In genomic region chr2:203018181-203018580, GRCh38 we compare ENCODE assay signal across 10 cellular contexts. TPM values are rescaled to one million over a fixed set of nuclear protein-coding genes. Genes with fewer than 3 reads are reported as not detected.
A peak's percentile ranks its signal among the peaks of the same experiment; 100 is the strongest.
DNase-seq lines count a peak whose midpoint lies in the region; ATAC-seq, FAIRE-seq and TF ChIP-seq lines count a peak whose summit lies in the region.
"Had no signal": no experiment of that assay in that cellular context is flagged by ENCODE, and none has a peak within 500 bp of the region (broad histone marks: within the 10 kb centered on the region; RNA-seq: fewer than 3 reads in every experiment).

No MANE protein-coding gene starts in this region.

- peaks cover 9% of the 10 kb centered on the region for H3K36me3 Mint-ChIP-seq in central memory CD8-positive, alpha-beta T cell (ENCODE audit: insufficient read depth)

- POLR2A ChIA-PET in A549 (lab: Yijun Ruan, JAX) = no interaction called here

- H3K36me3 ChIP-seq in HUES48 (ENCODE audit: control insufficient read depth, insufficient read depth, low read length) (no peaks in the 10 kb centered on the region), mucosa of rectum (ENCODE audit: control insufficient read depth in 2 of 2, insufficient read depth in 2 of 2, low read length in 2 of 2) (no peaks in the 10 kb centered on the region)

- DNase-seq in A549 (ENCODE audit: low read depth in 1 of 2, low spot score in 1 of 2) (no peak), NCI-H446 (lab: John Stamatoyannopoulos, UW) (no peak), putamen (ENCODE audit: low spot score) (no peak), posterior vena cava (ENCODE audit: low spot score) (no peak), DMS79 (lab: John Stamatoyannopoulos, UW) (no peak)
- DNase-seq in central memory CD8-positive, alpha-beta T cell (ENCODE audit: low spot score in 2 of 2) = no peak

- no peak for TF ChIP-seq RAD21 in A549 (conservative IDR thresholded peaks at IDR 0.05 in 1 of 2, IDR thresholded peaks at IDR 0.05 in 1 of 2)

- H3K9me3 Mint-ChIP-seq in central memory CD8-positive, alpha-beta T cell = no peaks in the 10 kb centered on the region

- H3K9ac ChIP-seq in HUES48 (ENCODE audit: low read depth, low read length) = no peak overlapping the region
- peak overlapping the region in 1 of 2 donors; percentile 57 for H3K9ac ChIP-seq in mucosa of rectum (ENCODE audit: low read depth in 1 of 2, low read length in 2 of 2)

- H3K4me1 ChIP-seq in A549 (peaks cover 55% of the 10 kb centered on the region), HUES48 (ENCODE audit: control insufficient read depth, insufficient read depth, low read length) (peaks cover 22% of the 10 kb centered on the region), mucosa of rectum (ENCODE audit: control insufficient read depth in 2 of 2, insufficient read depth in 2 of 2, low read length in 2 of 2) (peaks cover 9 to 17% of the 10 kb centered on the region in 2 donors)

- no peak for ATAC-seq in A549
- ATAC-seq in central memory CD8-positive, alpha-beta T cell (replicated peaks; ENCODE audit: extremely low read depth, poor library complexity, severe bottlenecking) = no peak
- ATAC-seq: left lobe of liver had no signal

- H3K27me3 ChIP-seq in HUES48 (ENCODE audit: control insufficient read depth, insufficient read depth, low read length) (no peaks in the 10 kb centered on the region), mucosa of rectum (ENCODE audit: control insufficient read depth in 2 of 2, insufficient read depth in 2 of 2, low read length in 2 of 2) (no peaks in the 10 kb centered on the region)

- CTCF ChIA-PET in A549 (lab: Yijun Ruan, JAX) = no interaction called here

- no peak overlapping the region; the same call in 2 of the 3 replicates for H3K4me3 ChIP-seq in A549
- H3K4me3 ChIP-seq in HUES48 (ENCODE audit: low read depth, low read length) = peak overlapping the region; percentile 39
- H3K4me3 ChIP-seq in mucosa of rectum (ENCODE audit: low read length in 2 of 2) = peak overlapping the region; percentile 89 to 98

- peak overlapping the region; percentile 23 for H3K4me3 Mint-ChIP-seq in central memory CD8-positive, alpha-beta T cell

- no peak for TF ChIP-seq CTCF in A549 (IDR thresholded peaks at IDR 0.05)

- intact Hi-C loops in posterior vena cava (cut with DNase I) = no loop called here

- H3K9me3 ChIP-seq in A549 (no peaks in the 10 kb centered on the region), HUES48 (ENCODE audit: control insufficient read depth, insufficient read depth, low read length) (no peaks in the 10 kb centered on the region), mucosa of rectum (ENCODE audit: control insufficient read depth in 2 of 2, low read length in 2 of 2) (no peaks in the 10 kb centered on the region)

- peak overlapping the region; percentile 58 for H3K27ac Mint-ChIP-seq in central memory CD8-positive, alpha-beta T cell (ENCODE audit: low read depth)

- TF ChIP-seq EP300 in A549 (IDR thresholded peaks at IDR 0.05) = no peak

- no peak for FAIRE-seq in A549 (lab: Jason Lieb, UNC)

- H3K27me3 Mint-ChIP-seq in central memory CD8-positive, alpha-beta T cell = no peaks in the 10 kb centered on the region

- H3K27ac ChIP-seq in A549 (no peak overlapping the region), HUES48 (ENCODE audit: low read depth, low read length) (no peak overlapping the region), mucosa of rectum (ENCODE audit: low read depth in 2 of 2, low read length in 2 of 2) (peak overlapping the region in 1 of 2 donors; percentile 21)
- H3K27ac ChIP-seq: HL-60 had no signal

- H3K4me1 Mint-ChIP-seq in central memory CD8-positive, alpha-beta T cell = peaks cover 33% of the 10 kb centered on the region

- WGBS in A549 (ENCODE audit: missing lambda C conversion rate) = 56% methylated on average over 1 of the region's 1 CpG

- peak overlapping the region; percentile 79 for H3K4me2 ChIP-seq in A549

- TF ChIP-seq POLR2A in A549 (IDR thresholded peaks at IDR 0.05; ENCODE audit: low read length) = no peak

TF ChIP-seq in A549, 52 proteins besides CTCF, POLR2A, EP300 and RAD21:
- TF ChIP-seq MAX (IDR thresholded peaks at IDR 0.05) = no peak
- TF ChIP-seq CHD2 (IDR thresholded peaks at IDR 0.05; ENCODE audit: low read length, partially characterized antibody) = no peak
- TF ChIP-seq RARB (CRISPR knock-in tag; IDR thresholded peaks at IDR 0.05) = no peak
- no peak for TF ChIP-seq CEBPB (IDR thresholded peaks at IDR 0.05)
- no peak for TF ChIP-seq CHD4 (IDR thresholded peaks at IDR 0.05; ENCODE audit: borderline replicate concordance)
- no peak for TF ChIP-seq SMC3 (IDR thresholded peaks at IDR 0.05)
- TF ChIP-seq MAZ (IDR thresholded peaks at IDR 0.05; ENCODE audit: borderline replicate concordance, low read depth, low read length) = no peak
- TF ChIP-seq NPAS2 (CRISPR knock-in tag; IDR thresholded peaks at IDR 0.05; ENCODE audit: borderline replicate concordance) = no peak
- no peak for TF ChIP-seq BCL3 (IDR thresholded peaks at IDR 0.05)
- TF ChIP-seq RCOR1 (IDR thresholded peaks at IDR 0.05; ENCODE audit: low read depth, low read length) = no peak
- no peak for TF ChIP-seq ZC3H11A (IDR thresholded peaks at IDR 0.05)
- TF ChIP-seq RFX5 (IDR thresholded peaks at IDR 0.05) = no peak
- no peak for TF ChIP-seq HOXB13 (CRISPR knock-in tag; IDR thresholded peaks at IDR 0.05; ENCODE audit: low read depth)
- TF ChIP-seq ATOH8 (CRISPR knock-in tag; IDR thresholded peaks at IDR 0.05; ENCODE audit: low read depth) = no peak

RNA-seq across cellular contexts. Expression of gene NBEAL1, which starts 3.5 kb away (rescaled TPM):
- polyA plus RNA-seq in A549 (2011; rRNA removed) = 11.4 and 11.9 TPM in 2 replicates
- polyA plus RNA-seq in A549 (2012; cell fraction: cytosol; rRNA removed) = 2.4 and 2.6 TPM in 2 replicates
- 1.7 and 2.3 TPM in 2 replicates for polyA plus RNA-seq in A549 (2012; cell fraction: nucleus; rRNA removed)
- polyA plus RNA-seq in A549 (2017; fragmentation: RNase III; extraction: RNeasy Plus Mini Kit Qiagen cat#74134 plus additional on column Dnase treatment) = 3.8 to 5.4 TPM (median 4.2 TPM) in 3 replicates
- polyA minus RNA-seq in A549 (2011; rRNA and poly(A)+ RNA removed) = 22.6 and 27.8 TPM in 2 replicates
- 10 to 100 TPM; 37.4 to 60.8 TPM for total RNA-seq in posterior vena cava
